In genomic region chr1:1043411-1043810, GRCh38 we compare ENCODE assay signal across 15 cellular contexts. TPM values are rescaled to one million over a fixed set of nuclear protein-coding genes. Genes with fewer than 3 reads are reported as not detected.
DNase-seq lines count a peak whose midpoint lies in the region; ATAC-seq and TF ChIP-seq lines count a peak whose summit lies in the region.
"Had no signal": no experiment of that assay in that cellular context is flagged by ENCODE, and none has a peak within 500 bp of the region (broad histone marks: within the 10 kb centered on the region; RNA-seq: fewer than 3 reads in every experiment).

No MANE protein-coding gene starts in this region.

- H3K27ac ChIP-seq in RWPE1: peak overlapping the region; percentile 11; the same call in 1 of the 2 replicates

- H3K4me3 Mint-ChIP-seq in WTC11 (no peak overlapping the region), endothelial cell (ENCODE audit: unreplicated experiment) (peak overlapping the region; percentile 42)
- peak overlapping the region; percentile 41 for H3K4me3 Mint-ChIP-seq in stimulated activated effector memory CD8-positive, alpha-beta T cell treated with anti-CD3 and anti-CD28 coated beads, Interleukin-12 subunit alpha, Interleukin-12 subunit beta, amount 100 ng/mL, for 72 hours
- H3K4me3 Mint-ChIP-seq: HFFc6 had no signal

- DNase-seq in RWPE1 (ENCODE audit: low spot score): no peak
- no peak for DNase-seq in WTC11 (ENCODE audit: low spot score)
- DNase-seq in endothelial cell (ENCODE audit: low spot score): no peak
- no peak for DNase-seq in stimulated activated effector memory CD8-positive, alpha-beta T cell treated with anti-CD3 and anti-CD28 coated beads, Interleukin-12 subunit alpha, Interleukin-12 subunit beta, amount 100 ng/mL, for 72 hours (ENCODE audit: low spot score in 2 of 2)
- no peak for DNase-seq in COR-L47 (lab: John Stamatoyannopoulos, UW)
- DNase-seq: C1 segment of cervical spinal cord; Caco-2; CD4-positive, alpha-beta memory T cell; DMS153; DND-41; GOT3; HFFc6 had no signal

- H3K27ac Mint-ChIP-seq in WTC11 (peak overlapping the region; percentile 36; the same call in 1 of the 2 replicates), endothelial cell (ENCODE audit: unreplicated experiment) (no peak overlapping the region)
- no peak overlapping the region for H3K27ac Mint-ChIP-seq in stimulated activated effector memory CD8-positive, alpha-beta T cell treated with anti-CD3 and anti-CD28 coated beads, Interleukin-12 subunit alpha, Interleukin-12 subunit beta, amount 100 ng/mL, for 72 hours
- H3K27ac Mint-ChIP-seq: HFFc6 had no signal

- peaks cover 10% of the 10 kb centered on the region for H3K36me3 Mint-ChIP-seq in WTC11
- H3K36me3 Mint-ChIP-seq in endothelial cell (ENCODE audit: low read depth, unreplicated experiment): peaks cover 18% of the 10 kb centered on the region
- peaks cover 10% of the 10 kb centered on the region for H3K36me3 Mint-ChIP-seq in stimulated activated effector memory CD8-positive, alpha-beta T cell treated with anti-CD3 and anti-CD28 coated beads, Interleukin-12 subunit alpha, Interleukin-12 subunit beta, amount 100 ng/mL, for 72 hours
- H3K36me3 Mint-ChIP-seq: CD4-positive, alpha-beta memory T cell had no signal

- H3K27me3 Mint-ChIP-seq in WTC11 (ENCODE audit: low read depth) (peaks cover 18% of the 10 kb centered on the region), endothelial cell (ENCODE audit: unreplicated experiment) (peaks cover 12% of the 10 kb centered on the region)

- CTCF ChIA-PET in RWPE1 (lab: Yijun Ruan, JAX): interaction anchor here (0.6 kb wide), 1 partner anchor 67 kb away, joined by 5 read pairs; no protein-coding TSS in a partner anchor
- CTCF ChIA-PET in WTC11 (lab: Charles Lee): interaction anchor here (1.5 kb wide), 1 partner anchor 21 kb away, joined by 4 read pairs; no protein-coding TSS in a partner anchor

- POLR2A ChIA-PET in RWPE1 (lab: Yijun Ruan, JAX; ENCODE audit: low non-redundant PET) (no interaction called here), WTC11 (lab: Charles Lee) (no interaction called here)

- no peak for TF ChIP-seq CTCF in RWPE1 (conservative IDR thresholded peaks at IDR 0.05; ENCODE audit: low read depth)
- TF ChIP-seq CTCF in WTC11 (IDR thresholded peaks at IDR 0.05): no peak
- TF ChIP-seq CTCF in endothelial cell (IDR thresholded peaks at IDR 0.05; ENCODE audit: unreplicated experiment): no peak

- H3K4me1 Mint-ChIP-seq in WTC11: peaks cover 5% of the 10 kb centered on the region
- no peaks in the 10 kb centered on the region for H3K4me1 Mint-ChIP-seq in endothelial cell (ENCODE audit: unreplicated experiment)
- H3K4me1 Mint-ChIP-seq in stimulated activated effector memory CD8-positive, alpha-beta T cell treated with anti-CD3 and anti-CD28 coated beads, Interleukin-12 subunit alpha, Interleukin-12 subunit beta, amount 100 ng/mL, for 72 hours: peaks cover 22% of the 10 kb centered on the region

- no peak for ATAC-seq in WTC11
- no peak for ATAC-seq in stimulated activated effector memory CD8-positive, alpha-beta T cell treated with anti-CD3 and anti-CD28 coated beads, Interleukin-12 subunit alpha, Interleukin-12 subunit beta, amount 100 ng/mL, for 72 hours
- ATAC-seq in HG02885 (IDR thresholded peaks at IDR 0.05; ENCODE audit: poor library complexity, unreplicated experiment): no peak

- H3K9me3 Mint-ChIP-seq in WTC11 (no peaks in the 10 kb centered on the region), endothelial cell (ENCODE audit: unreplicated experiment) (no peaks in the 10 kb centered on the region)
- no peaks in the 10 kb centered on the region for H3K9me3 Mint-ChIP-seq in stimulated activated effector memory CD8-positive, alpha-beta T cell treated with anti-CD3 and anti-CD28 coated beads, Interleukin-12 subunit alpha, Interleukin-12 subunit beta, amount 100 ng/mL, for 72 hours
- H3K9me3 Mint-ChIP-seq: HFFc6 had no signal

TF ChIP-seq in WTC11, 78 proteins besides CTCF, POLR2A, EP300 and RAD21:
- no peak for TF ChIP-seq USF1 (CRISPR knock-in tag; IDR thresholded peaks at IDR 0.05)
- TF ChIP-seq ERG (CRISPR knock-in tag; IDR thresholded peaks at IDR 0.05): no peak
- no peak for TF ChIP-seq SP1 (CRISPR knock-in tag; conservative IDR thresholded peaks at IDR 0.05)
- TF ChIP-seq GABPB1 (CRISPR knock-in tag; IDR thresholded peaks at IDR 0.05): no peak

RNA-seq across cellular contexts. Expression of gene AGRN, which starts 23.5 kb away (rescaled TPM):
- total RNA-seq in WTC11 (2021) (184 to 198 TPM (median 186 TPM) in 3 replicates), endothelial cell (ENCODE audit: unreplicated experiment) (374 TPM)

RNA-seq across cellular contexts. Expression of gene ISG15, which starts 30.1 kb away (rescaled TPM):
- total RNA-seq in WTC11 (2021) (29.5 to 38.3 TPM (median 36.1 TPM) in 3 replicates), endothelial cell (ENCODE audit: unreplicated experiment) (33.3 TPM)

RNA-seq across cellular contexts. Expression of gene RNF223, which starts 30.7 kb away (rescaled TPM):
- total RNA-seq in WTC11 (2021) (not detected in 3 replicates), endothelial cell (ENCODE audit: unreplicated experiment) (not detected)
- total RNA-seq: A172; A673; CD4-positive, alpha-beta memory T cell; HFFc6 had no signal

RNA-seq across cellular contexts. Expression of gene HES4, which starts 43.5 kb away (rescaled TPM):
- total RNA-seq in WTC11 (2021): 4.5 to 10.7 TPM (median 8.3 TPM) in 3 replicates
- 144 TPM for total RNA-seq in endothelial cell (ENCODE audit: unreplicated experiment)
- total RNA-seq: CD4-positive, alpha-beta memory T cell had no signal
